8 cellular contexts compared by ENCODE assay signal in genomic region chr22:20131593-20131855, GRCh38. TPM values are rescaled to one million over a fixed set of nuclear protein-coding genes. Genes with fewer than 3 reads are reported as not detected.
DNase-seq lines count a peak whose midpoint lies in the region; ATAC-seq and TF ChIP-seq lines count a peak whose summit lies in the region.

TSS of gene ZDHHC8 (plus strand) at chr22:20131804. CDS start at chr22:20131948, 144 bp downstream.

- no peaks in the 10 kb centered on the region for H3K27me3 ChIP-seq in upper lobe of right lung

- peaks cover 36% of the 10 kb centered on the region for H3K4me1 ChIP-seq in upper lobe of right lung

- H3K4me3 ChIP-seq in epithelial cell of esophagus (ENCODE audit: low read length) (peak within 1 kb of the TSS; percentile 74), upper lobe of right lung (peak within 1 kb of the TSS; percentile 96)

- peak within 1 kb of the TSS; percentile 92 for H3K27ac ChIP-seq in upper lobe of right lung

- TF ChIP-seq CTCF in epithelial cell of esophagus (IDR thresholded peaks at IDR 0.05; ENCODE audit: insufficient read depth, low read depth, low read length, missing control alignments) (no peak), upper lobe of right lung (IDR thresholded peaks at IDR 0.05) (no peak)

- intact Hi-C loops in upper lobe of right lung (cut with DNase I) = no loop called here

- DNase-seq in activated CD4-positive, alpha-beta T cell treated with anti-CD3 and anti-CD28 coated beads, Interleukin-2, amount 50 U/mL, for 48 hours = peak; percentile 46
- DNase-seq in epithelial cell of esophagus (ENCODE audit: low read depth) (peak; percentile 38), myocyte (ENCODE audit: low read depth) (peak; percentile 26), upper lobe of right lung (peak; percentile 78), NOMO-1 treated with dmso at 0.1 percent for 144 hours (lab: John Stamatoyannopoulos, UW; ENCODE audit: unreplicated experiment) (no peak)

- no peaks in the 10 kb centered on the region for H3K9me3 ChIP-seq in upper lobe of right lung

- ATAC-seq in GM18498 (IDR thresholded peaks at IDR 0.05; ENCODE audit: unreplicated experiment) = peak; percentile 58
- ATAC-seq in HG03097 (IDR thresholded peaks at IDR 0.05; ENCODE audit: low FRiP score, unreplicated experiment) = peak; percentile 22
- peak; percentile 69 for ATAC-seq in upper lobe of right lung
- no peak for ATAC-seq in HG03565 (IDR thresholded peaks at IDR 0.05; ENCODE audit: unreplicated experiment)

- peaks cover 7% of the 10 kb centered on the region for H3K36me3 ChIP-seq in upper lobe of right lung

RNA-seq across cellular contexts. Expression of gene ZDHHC8, which starts in this region (rescaled TPM):
- total RNA-seq in myocyte (13.7 and 15.6 TPM in 2 replicates), upper lobe of right lung (88.0 TPM)
- 58.0 TPM for polyA plus RNA-seq in myocyte (2012)
